In the genomic region with DNA sequence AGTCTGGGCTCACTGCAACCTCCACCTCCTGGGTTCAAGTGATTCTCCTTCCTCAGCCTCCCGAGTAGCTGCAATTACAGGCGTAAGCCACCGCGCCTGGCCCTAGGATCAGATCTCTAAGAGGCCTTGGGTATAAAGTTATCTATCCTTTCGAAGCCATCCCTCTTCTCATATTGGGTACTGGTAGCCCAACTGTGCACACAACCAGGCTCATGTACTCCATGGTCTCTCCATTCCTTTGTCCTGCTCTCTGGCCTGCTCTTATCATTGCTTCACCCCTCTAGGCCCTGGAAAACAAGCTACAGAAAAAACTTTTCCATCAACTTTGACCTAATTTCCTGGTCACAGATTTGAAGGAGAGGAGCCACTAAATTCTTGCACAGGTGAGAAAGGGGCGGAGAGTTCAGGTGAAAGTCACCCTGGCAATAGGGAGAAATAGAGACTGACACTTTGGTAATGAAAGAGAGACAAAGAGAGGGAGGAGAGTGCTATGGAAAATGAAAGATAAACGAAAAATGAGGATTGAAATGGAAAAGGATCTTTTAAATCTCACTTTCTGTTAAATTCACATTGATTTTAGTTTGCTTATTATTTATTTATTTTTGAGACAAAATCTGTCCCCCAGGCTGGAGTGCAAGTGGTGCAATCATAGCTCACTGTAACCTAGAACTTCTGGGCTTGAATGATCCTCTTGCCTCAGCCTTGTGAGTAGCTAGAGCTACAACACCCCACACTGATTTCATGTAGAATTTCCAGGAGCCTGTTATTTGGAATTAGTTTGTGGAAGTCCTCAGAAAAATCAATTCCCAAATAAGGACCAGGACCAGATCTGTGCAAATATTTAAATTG, we compare ENCODE assay signal across 10 cellular contexts. TPM values are rescaled to one million over a fixed set of nuclear protein-coding genes. Genes with fewer than 3 reads are reported as not detected.
A peak's percentile ranks its signal among the peaks of the same experiment; 100 is the strongest.
DNase-seq lines count a peak whose midpoint lies in the region; ATAC-seq and TF ChIP-seq lines count a peak whose summit lies in the region.
"Had no signal": no experiment of that assay in that cellular context is flagged by ENCODE, and none has a peak within 500 bp of the region (broad histone marks: within the 10 kb centered on the region; RNA-seq: fewer than 3 reads in every experiment).

No MANE protein-coding gene starts in this region.

- 66% methylated on average over 7 of the region's 7 CpGs for WGBS in suprapubic skin

- peaks cover 30% of the 10 kb centered on the region for H3K36me3 ChIP-seq in suprapubic skin

- H3K27ac ChIP-seq in suprapubic skin = peak overlapping the region; percentile 99

- H3K4me1 ChIP-seq in suprapubic skin = peaks cover 38% of the 10 kb centered on the region

- ATAC-seq in left colon (peak; percentile 25), HG03520 (IDR thresholded peaks at IDR 0.05; ENCODE audit: unreplicated experiment) (no peak), HG02840 (IDR thresholded peaks at IDR 0.05; ENCODE audit: low FRiP score, unreplicated experiment) (no peak)

- TF ChIP-seq POLR2A in suprapubic skin (IDR thresholded peaks at IDR 0.05) = peak in 1 of 2 donors; percentile 34

- H3K27ac Mint-ChIP-seq in activated naive CD8-positive, alpha-beta T cell treated with anti-CD3 and anti-CD28 coated beads for 36 hours = peak overlapping the region; percentile 40

- TF ChIP-seq EP300 in suprapubic skin (IDR thresholded peaks at IDR 0.05) = no peak

- peaks cover 38% of the 10 kb centered on the region for H3K36me3 Mint-ChIP-seq in activated naive CD8-positive, alpha-beta T cell treated with anti-CD3 and anti-CD28 coated beads for 36 hours

- intact Hi-C loops in left colon (cut with DNase I, micrococcal nuclease) = no loop called here

- H3K4me3 ChIP-seq in suprapubic skin = no peak overlapping the region

- H3K9me3 Mint-ChIP-seq in activated naive CD8-positive, alpha-beta T cell treated with anti-CD3 and anti-CD28 coated beads for 36 hours = no peaks in the 10 kb centered on the region

- H3K9me3 ChIP-seq in suprapubic skin = no peaks in the 10 kb centered on the region

- H3K27me3 ChIP-seq in suprapubic skin = no peaks in the 10 kb centered on the region

- peaks cover 70% of the 10 kb centered on the region for H3K4me1 Mint-ChIP-seq in activated naive CD8-positive, alpha-beta T cell treated with anti-CD3 and anti-CD28 coated beads for 36 hours

- no peaks in the 10 kb centered on the region for H3K27me3 Mint-ChIP-seq in activated naive CD8-positive, alpha-beta T cell treated with anti-CD3 and anti-CD28 coated beads for 36 hours

- peak overlapping the region; percentile 35 for H3K4me3 Mint-ChIP-seq in activated naive CD8-positive, alpha-beta T cell treated with anti-CD3 and anti-CD28 coated beads for 36 hours

- DNase-seq in NCI-H748 (lab: John Stamatoyannopoulos, UW; ENCODE audit: unreplicated experiment) = peak; percentile 47
- no peak for DNase-seq in NCI-H748 treated with DMSO at 0.1 percent for 48 hours (lab: John Stamatoyannopoulos, UW)
- no peak for DNase-seq in activated naive CD8-positive, alpha-beta T cell treated with anti-CD3 and anti-CD28 coated beads for 36 hours
- no peak for DNase-seq in left colon
- peak in 1 of 2 donors; percentile 66 for DNase-seq in suprapubic skin (ENCODE audit: low spot score in 2 of 2)
- DNase-seq in 8988T = no peak
- DNase-seq: amygdala, NCI-H774 had no signal

- TF ChIP-seq CTCF in suprapubic skin (IDR thresholded peaks at IDR 0.05) = no peak

RNA-seq across cellular contexts. Expression of gene TXNIP, which starts 5.9 kb away (rescaled TPM):
- 100 to 1,000 TPM; 228 to 231 TPM for total RNA-seq in activated naive CD8-positive, alpha-beta T cell treated with anti-CD3 and anti-CD28 coated beads for 36 hours
- total RNA-seq in left colon (100 to 1,000 TPM; 550 to 720 TPM), suprapubic skin (1,000 to 10,000 TPM; 2,326 to 8,649 (median 2,541) TPM)

RNA-seq across cellular contexts. Expression of gene POLR3GL, which starts 26.0 kb away (rescaled TPM):
- 10 to 100 TPM; 21.1 to 21.9 TPM for total RNA-seq in activated naive CD8-positive, alpha-beta T cell treated with anti-CD3 and anti-CD28 coated beads for 36 hours
- 10 to 100 TPM; 13.6 to 17.0 TPM for total RNA-seq in left colon
- 10 to 100 TPM in 2 of 4 donors, 1 to 10 TPM in 2; 7.3 to 16.7 (median 11.9) TPM for total RNA-seq in suprapubic skin

RNA-seq across cellular contexts. Expression of gene ANKRD34A, which starts 26.1 kb away (rescaled TPM):
- 10 to 100 TPM in 1 of 2 experiments, 1 to 10 TPM in 1; 9.3 to 10.3 TPM for total RNA-seq in activated naive CD8-positive, alpha-beta T cell treated with anti-CD3 and anti-CD28 coated beads for 36 hours
- total RNA-seq in left colon (under 1 TPM; 0.27 to 0.42 TPM), suprapubic skin (under 1 TPM in 3 of 4 donors, not detected in 1; 0.21 to 0.64 (median 0.45) TPM)

RNA-seq across cellular contexts. Expression of gene HJV, which starts 31.1 kb away (rescaled TPM):
- not detected for total RNA-seq in activated naive CD8-positive, alpha-beta T cell treated with anti-CD3 and anti-CD28 coated beads for 36 hours
- total RNA-seq in left colon (not detected), suprapubic skin (not detected)

RNA-seq across cellular contexts. Expression of gene LIX1L, which starts 32.7 kb away (rescaled TPM):
- 10 to 100 TPM; 37.6 to 38.3 TPM for total RNA-seq in activated naive CD8-positive, alpha-beta T cell treated with anti-CD3 and anti-CD28 coated beads for 36 hours
- total RNA-seq in left colon = 1 to 10 TPM; 4.2 to 9.0 TPM
- total RNA-seq in suprapubic skin = 10 to 100 TPM in 3 of 4 donors, 1 to 10 TPM in 1; 7.6 to 18.4 (median 11.3) TPM

Comparison
In these comparisons a context has a peak if more than half of its experiments do, and no peak if none do; other contexts are left out.
1. RNA of gene ANKRD34A, which starts 26.1 kb away (total RNA-seq): 9.3 to 10.3 TPM in activated naive CD8-positive, alpha-beta T cell treated with anti-CD3 and anti-CD28 coated beads for 36 hours; 0.21 to 0.64 TPM in suprapubic skin and 0.27 to 0.42 TPM in left colon; every median in the first group is over 4 times any median in the second.